In the genomic region with DNA sequence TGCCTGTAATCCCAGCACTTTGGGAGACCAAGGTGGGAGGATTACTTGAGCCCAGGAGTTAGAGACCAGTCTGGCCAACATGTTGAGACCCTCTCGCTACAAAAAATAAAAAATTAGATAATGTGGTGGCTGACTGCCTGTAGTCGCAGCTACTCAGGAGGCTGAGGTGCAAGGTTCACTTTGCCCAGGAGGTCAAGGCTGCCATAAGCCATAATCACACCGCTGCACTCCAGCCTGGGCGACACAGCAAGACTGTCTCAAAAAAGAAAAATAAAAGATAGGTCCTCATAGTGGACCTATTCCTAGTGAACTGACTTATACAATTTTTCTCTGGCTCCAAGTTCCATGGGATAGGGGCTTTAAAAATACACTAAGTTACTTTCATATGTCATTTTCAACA, we compare ENCODE assay signal across 8 cellular contexts.
"Had no signal": no experiment of that assay in that cellular context is flagged by ENCODE, and none has a peak within 500 bp of the region (broad histone marks: within the 10 kb centered on the region; RNA-seq: fewer than 3 reads in every experiment).

No MANE protein-coding gene starts in this region.

- DNase-seq: GDM1, GF-D8 had no signal

- FAIRE-seq: G401.6, GM12878, GM12891, GM12892, GM18507, GM19239 had no signal

- ATAC-seq: GM12878 had no signal

- H3K4me3 ChIP-seq: GM12878 had no signal
